Comparison of ENCODE assay signal across 15 cellular contexts in genomic region chr1:215704089-215704860, GRCh38.
A peak's percentile ranks its signal among the peaks of the same experiment; 100 is the strongest.
DNase-seq lines count a peak whose midpoint lies in the region; ATAC-seq and FAIRE-seq lines count a peak whose summit lies in the region.
"Had no signal": no experiment of that assay in that cellular context is flagged by ENCODE, and none has a peak within 500 bp of the region (broad histone marks: within the 10 kb centered on the region; RNA-seq: fewer than 3 reads in every experiment).

No MANE protein-coding gene starts in this region.

- DNase-seq in OCI-M1 (lab: John Stamatoyannopoulos, UW) (peak; percentile 70), renal cortical epithelial cell (ENCODE audit: low read depth) (peak; percentile 22), RCC 7860 (ENCODE audit: low spot score) (no peak), H4 (ENCODE audit: low spot score) (no peak), UCSD-AML1 (lab: John Stamatoyannopoulos, UW; ENCODE audit: unreplicated experiment) (no peak)
- no peak for DNase-seq in activated CD4-positive, CD25-positive, alpha-beta regulatory T cell (lab: John Stamatoyannopoulos, UW)
- DNase-seq: activated naive CD8-positive, alpha-beta T cell treated with anti-CD3 and anti-CD28 coated beads, Interleukin-2, amount 50 U/mL, for 24 hours; DMS153; H9; heart left ventricle; NCI-H1105 treated with DMSO at 0.1 percent for 48 hours; T-helper 9 cell had no signal

- FAIRE-seq in RCC 7860 (lab: Jason Lieb, UNC) = no peak

- peak; percentile 80 for ATAC-seq in GM18519 (IDR thresholded peaks at IDR 0.05; ENCODE audit: low FRiP score, unreplicated experiment)
- peak; percentile 72 for ATAC-seq in HG02938 (IDR thresholded peaks at IDR 0.05; ENCODE audit: unreplicated experiment)
- ATAC-seq: activated naive CD8-positive, alpha-beta T cell treated with anti-CD3 and anti-CD28 coated beads, Interleukin-2, amount 50 U/mL, for 24 hours; heart left ventricle; stimulated activated effector memory CD8-positive, alpha-beta T cell treated with anti-CD3 and anti-CD28 coated beads, Interleukin-12 subunit alpha, Interleukin-12 subunit beta, amount 100 ng/mL, for 72 hours had no signal

Comparison
In these comparisons a context has a peak if more than half of its experiments do, and no peak if none do; other contexts are left out.
1. DNase-seq: peak in OCI-M1 (single experiment) and renal cortical epithelial cell (single experiment); none in activated CD4-positive, CD25-positive, alpha-beta regulatory T cell (0 of 4), RCC 7860 (single experiment), H4 (single experiment) and UCSD-AML1 (single experiment).